In the genomic region with DNA sequence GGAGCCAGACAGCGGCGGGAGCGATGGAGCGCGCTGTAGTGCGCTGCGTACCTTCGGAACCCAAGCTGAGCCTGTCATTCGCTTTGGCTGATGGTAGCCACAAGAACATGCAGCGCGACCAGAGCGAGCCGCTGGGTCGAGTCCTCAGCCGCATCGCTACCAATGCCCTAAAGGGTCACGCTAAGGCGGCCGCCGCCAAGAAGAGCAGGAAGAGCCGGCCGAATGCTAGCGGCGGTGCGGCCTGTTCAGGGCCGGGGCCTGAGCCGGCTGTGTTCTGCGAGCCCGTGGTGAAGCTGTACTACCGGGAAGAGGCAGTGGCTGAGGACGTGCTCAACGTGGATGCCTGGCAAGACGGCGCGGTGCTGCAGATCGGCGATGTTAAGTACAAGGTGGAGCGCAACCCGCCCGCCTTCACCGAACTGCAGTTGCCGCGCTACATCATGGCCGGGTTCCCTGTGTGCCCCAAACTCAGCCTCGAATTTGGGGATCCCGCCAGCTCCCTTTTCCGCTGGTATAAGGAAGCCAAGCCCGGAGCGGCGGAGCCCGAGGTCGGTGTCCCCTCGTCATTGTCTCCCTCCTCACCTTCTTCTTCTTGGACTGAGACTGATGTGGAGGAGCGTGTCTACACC, we compare ENCODE assay signal across 1 cellular context.
TF ChIP-seq lines count a peak whose summit lies in the region.

No MANE protein-coding gene starts in this region.

TF ChIP-seq in K562, 482 proteins besides CTCF, POLR2A, EP300 and RAD21:
- peak; percentile 57 for TF ChIP-seq SAP30 (IDR thresholded peaks at IDR 0.05; ENCODE audit: borderline replicate concordance, insufficient read depth, low read depth, low read length, poor library complexity, severe bottlenecking)
- TF ChIP-seq POU5F1 (IDR thresholded peaks at IDR 0.05; ENCODE audit: borderline replicate concordance, low read depth, low read length, partially characterized antibody), result no peak
- TF ChIP-seq FOSL1 (tag; conservative IDR thresholded peaks at IDR 0.05), result peak; percentile 32; the same call in 1 of the 2 replicates
- peak; percentile 6 for TF ChIP-seq FIP1L1 (IDR thresholded peaks at IDR 0.05; ENCODE audit: low read depth, low read length, poor library complexity, severe bottlenecking)
- TF ChIP-seq RBFOX2 (IDR thresholded peaks at IDR 0.05; ENCODE audit: low read depth, low read length), result peak; percentile 77
- 0 out of 2 replicates have a peak, but pooled peaks have one; percentile 7 for TF ChIP-seq ZBTB1 (CRISPR knock-in tag; IDR thresholded peaks at IDR 0.05; ENCODE audit: borderline replicate concordance, low read depth)
- no peak for TF ChIP-seq KDM1A (IDR thresholded peaks at IDR 0.05)
- no peak for TF ChIP-seq RFX5 (IDR thresholded peaks at IDR 0.05; ENCODE audit: low read depth, low read length)
- TF ChIP-seq ETS1 (conservative IDR thresholded peaks at IDR 0.05; ENCODE audit: control insufficient read depth, low read depth, low read length), result 0 out of 2 replicates have a peak, but pooled peaks have one; percentile 3
- TF ChIP-seq MECOM (CRISPR knock-in tag; IDR thresholded peaks at IDR 0.05), result no peak
- TF ChIP-seq RBBP5 (IDR thresholded peaks at IDR 0.05; ENCODE audit: borderline replicate concordance, insufficient read depth, low read length, poor library complexity, severe bottlenecking), result peak; percentile 49
- TF ChIP-seq, protein P1, sequence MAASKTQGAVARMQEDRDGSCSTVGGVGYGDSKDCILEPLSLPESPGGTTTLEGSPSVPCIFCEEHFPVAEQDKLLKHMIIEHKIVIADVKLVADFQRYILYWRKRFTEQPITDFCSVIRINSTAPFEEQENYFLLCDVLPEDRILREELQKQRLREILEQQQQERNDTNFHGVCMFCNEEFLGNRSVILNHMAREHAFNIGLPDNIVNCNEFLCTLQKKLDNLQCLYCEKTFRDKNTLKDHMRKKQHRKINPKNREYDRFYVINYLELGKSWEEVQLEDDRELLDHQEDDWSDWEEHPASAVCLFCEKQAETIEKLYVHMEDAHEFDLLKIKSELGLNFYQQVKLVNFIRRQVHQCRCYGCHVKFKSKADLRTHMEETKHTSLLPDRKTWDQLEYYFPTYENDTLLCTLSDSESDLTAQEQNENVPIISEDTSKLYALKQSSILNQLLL (CRISPR knock-in tag; IDR thresholded peaks at IDR 0.05; ENCODE audit: borderline replicate concordance), result no peak
- peak; percentile 88 for TF ChIP-seq ZFX (CRISPR knock-in tag; IDR thresholded peaks at IDR 0.05)
- peak; percentile 8; the same call in 1 of the 2 replicates for TF ChIP-seq ZNF143 (CRISPR knock-in tag; IDR thresholded peaks at IDR 0.05)
- peak; percentile 70; the same call in 1 of the 2 replicates for TF ChIP-seq KAT7 (CRISPR knock-in tag; IDR thresholded peaks at IDR 0.05; ENCODE audit: borderline replicate concordance)
- no peak for TF ChIP-seq JUN (IDR thresholded peaks at IDR 0.05; ENCODE audit: borderline replicate concordance, low read depth, low read length)
- TF ChIP-seq JUN (CRISPR knock-in tag; IDR thresholded peaks at IDR 0.05; ENCODE audit: borderline replicate concordance), result 0 out of 2 replicates have a peak, but pooled peaks have one; percentile 6
- peak; percentile 8; the same call in 1 of the 2 replicates for TF ChIP-seq PHF8 (IDR thresholded peaks at IDR 0.05; ENCODE audit: borderline replicate concordance, low read length)
- TF ChIP-seq ZNF766 (CRISPR knock-in tag; conservative IDR thresholded peaks at IDR 0.05), result 0 out of 2 replicates have a peak, but pooled peaks have one; percentile 9
- TF ChIP-seq, protein P2, sequence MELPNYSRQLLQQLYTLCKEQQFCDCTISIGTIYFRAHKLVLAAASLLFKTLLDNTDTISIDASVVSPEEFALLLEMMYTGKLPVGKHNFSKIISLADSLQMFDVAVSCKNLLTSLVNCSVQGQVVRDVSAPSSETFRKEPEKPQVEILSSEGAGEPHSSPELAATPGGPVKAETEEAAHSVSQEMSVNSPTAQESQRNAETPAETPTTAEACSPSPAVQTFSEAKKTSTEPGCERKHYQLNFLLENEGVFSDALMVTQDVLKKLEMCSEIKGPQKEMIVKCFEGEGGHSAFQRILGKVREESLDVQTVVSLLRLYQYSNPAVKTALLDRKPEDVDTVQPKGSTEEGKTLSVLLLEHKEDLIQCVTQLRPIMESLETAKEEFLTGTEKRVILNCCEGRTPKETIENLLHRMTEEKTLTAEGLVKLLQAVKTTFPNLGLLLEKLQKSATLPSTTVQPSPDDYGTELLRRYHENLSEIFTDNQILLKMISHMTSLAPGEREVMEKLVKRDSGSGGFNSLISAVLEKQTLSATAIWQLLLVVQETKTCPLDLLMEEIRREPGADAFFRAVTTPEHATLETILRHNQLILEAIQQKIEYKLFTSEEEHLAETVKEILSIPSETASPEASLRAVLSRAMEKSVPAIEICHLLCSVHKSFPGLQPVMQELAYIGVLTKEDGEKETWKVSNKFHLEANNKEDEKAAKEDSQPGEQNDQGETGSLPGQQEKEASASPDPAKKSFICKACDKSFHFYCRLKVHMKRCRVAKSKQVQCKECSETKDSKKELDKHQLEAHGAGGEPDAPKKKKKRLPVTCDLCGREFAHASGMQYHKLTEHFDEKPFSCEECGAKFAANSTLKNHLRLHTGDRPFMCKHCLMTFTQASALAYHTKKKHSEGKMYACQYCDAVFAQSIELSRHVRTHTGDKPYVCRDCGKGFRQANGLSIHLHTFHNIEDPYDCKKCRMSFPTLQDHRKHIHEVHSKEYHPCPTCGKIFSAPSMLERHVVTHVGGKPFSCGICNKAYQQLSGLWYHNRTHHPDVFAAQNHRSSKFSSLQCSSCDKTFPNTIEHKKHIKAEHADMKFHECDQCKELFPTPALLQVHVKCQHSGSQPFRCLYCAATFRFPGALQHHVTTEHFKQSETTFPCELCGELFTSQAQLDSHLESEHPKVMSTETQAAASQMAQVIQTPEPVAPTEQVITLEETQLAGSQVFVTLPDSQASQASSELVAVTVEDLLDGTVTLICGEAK (IDR thresholded peaks at IDR 0.05), result no peak
- TF ChIP-seq, protein P2 (CRISPR knock-in tag; IDR thresholded peaks at IDR 0.05), result peak; percentile 34; the same call in 1 of the 2 replicates
- peak; percentile 7 for TF ChIP-seq POLR2B (IDR thresholded peaks at IDR 0.05; ENCODE audit: low read depth, partially characterized antibody)
- peak; percentile 41 for TF ChIP-seq CHD1 (IDR thresholded peaks at IDR 0.05; ENCODE audit: low read length)
- peak; percentile 64 for TF ChIP-seq POLR2G (IDR thresholded peaks at IDR 0.05; ENCODE audit: low read depth, low read length)
